9 cellular contexts compared by ENCODE assay signal in genomic region chr7:75866497-75867389, GRCh38. TPM values are rescaled to one million over a fixed set of nuclear protein-coding genes. Genes with fewer than 3 reads are reported as not detected.
DNase-seq lines count a peak whose midpoint lies in the region; ATAC-seq and TF ChIP-seq lines count a peak whose summit lies in the region.
"Had no signal": no experiment of that assay in that cellular context is flagged by ENCODE, and none has a peak within 500 bp of the region (broad histone marks: within the 10 kb centered on the region; RNA-seq: fewer than 3 reads in every experiment).

No MANE protein-coding gene starts in this region.

- no peak overlapping the region for H3K4me3 ChIP-seq in lung
- H3K4me3 ChIP-seq: skin epidermis had no signal

- H3K27ac ChIP-seq in lung (ENCODE audit: low read depth in 1 of 2, low read length in 1 of 2) (no peak overlapping the region), substantia nigra (ENCODE audit: low read depth, low read length, poor library complexity, severe bottlenecking) (no peak overlapping the region)
- H3K27ac ChIP-seq: skin epidermis had no signal

- H3K27me3 ChIP-seq in lung (ENCODE audit: control insufficient read depth, insufficient read depth), result no peaks in the 10 kb centered on the region

- H3K4me1 ChIP-seq in lung (ENCODE audit: control insufficient read depth in 2 of 2, insufficient read depth in 2 of 2, low read length in 2 of 2), result peaks cover 0 to 7% of the 10 kb centered on the region in 2 donors

- peak; percentile 95 for TF ChIP-seq CTCF in lung (IDR thresholded peaks at IDR 0.05; ENCODE audit: control extremely low read depth, extremely low read depth)

- peak in 11 of 14 donors; percentile 1 to 59 (median 38) for DNase-seq in C1 segment of cervical spinal cord (lab: John Stamatoyannopoulos, UW)
- DNase-seq in H4 (ENCODE audit: low spot score), result peak; percentile 80
- DNase-seq in NCI-H345 (lab: John Stamatoyannopoulos, UW), result peak; percentile 71
- DNase-seq in activated CD4-positive, alpha-beta T cell treated with anti-CD3 and anti-CD28 coated beads for 48 hours, result peak; percentile 54
- peak; percentile 7 for DNase-seq in effector CD8-positive, alpha-beta T cell (lab: John Stamatoyannopoulos, UW)
- peak; percentile 65 for DNase-seq in lung (ENCODE audit: low spot score)
- peak in 43 of 49 donors; percentile 5 to 73 (median 35) for DNase-seq in substantia nigra (lab: John Stamatoyannopoulos, UW)

- no peaks in the 10 kb centered on the region for H3K36me3 ChIP-seq in lung (ENCODE audit: control insufficient read depth in 2 of 2, insufficient read depth in 2 of 2, low read length in 2 of 2)

- 39 to 44% methylated on average over 19 of the region's 19 CpGs for WGBS in lung, 2 donors

- no peaks in the 10 kb centered on the region for H3K9me3 ChIP-seq in lung (ENCODE audit: control insufficient read depth in 2 of 2, insufficient read depth in 1 of 2, low read length in 1 of 2)

- peak; percentile 87 for ATAC-seq in lung (ENCODE audit: insufficient read depth, low FRiP score)
- ATAC-seq in HG02759 (IDR thresholded peaks at IDR 0.05; ENCODE audit: unreplicated experiment), result no peak

RNA-seq across cellular contexts. Expression of gene RHBDD2, which starts 12.1 kb away (rescaled TPM):
- 67.3 and 96.3 TPM in 2 replicates for total RNA-seq in H4 (2014; rRNA removed; shearing (Covaris generic))
- total RNA-seq in lung, result 100 to 1,000 TPM in 1 of 2 donors, 10 to 100 TPM in 1; 25.1 to 102 TPM
- polyA plus RNA-seq in lung, result 10 to 100 TPM; 67.0 to 97.1 TPM

RNA-seq across cellular contexts. Expression of gene POR, which starts 48.2 kb away (rescaled TPM):
- 118 and 121 TPM in 2 replicates for total RNA-seq in H4 (2014; rRNA removed; shearing (Covaris generic))
- total RNA-seq in lung, result 100 to 1,000 TPM; 111 to 284 TPM
- 100 to 1,000 TPM; 243 to 305 TPM for polyA plus RNA-seq in lung

RNA-seq across cellular contexts. Expression of gene CCL24, which starts 53.1 kb away (rescaled TPM):
- not detected in 2 replicates for total RNA-seq in H4 (2014; rRNA removed; shearing (Covaris generic))
- total RNA-seq in lung, result 1 to 10 TPM in 1 of 2 donors, not detected in 1; 4.8 TPM
- polyA plus RNA-seq in lung, result 1 to 10 TPM; 1.1 to 2.8 TPM

Comparison
In these comparisons a context has a peak if more than half of its experiments do, and no peak if none do; other contexts are left out.
1. DNase-seq: peak in every context shown above with its lines; median percentile 80 in H4; 71 in NCI-H345; 65 in lung; 54 in activated CD4-positive, alpha-beta T cell treated with anti-CD3 and anti-CD28 coated beads for 48 hours; 38 in C1 segment of cervical spinal cord; 35 in substantia nigra; 7 in effector CD8-positive, alpha-beta T cell.